1 cellular context compared by ENCODE assay signal in the genomic region with DNA sequence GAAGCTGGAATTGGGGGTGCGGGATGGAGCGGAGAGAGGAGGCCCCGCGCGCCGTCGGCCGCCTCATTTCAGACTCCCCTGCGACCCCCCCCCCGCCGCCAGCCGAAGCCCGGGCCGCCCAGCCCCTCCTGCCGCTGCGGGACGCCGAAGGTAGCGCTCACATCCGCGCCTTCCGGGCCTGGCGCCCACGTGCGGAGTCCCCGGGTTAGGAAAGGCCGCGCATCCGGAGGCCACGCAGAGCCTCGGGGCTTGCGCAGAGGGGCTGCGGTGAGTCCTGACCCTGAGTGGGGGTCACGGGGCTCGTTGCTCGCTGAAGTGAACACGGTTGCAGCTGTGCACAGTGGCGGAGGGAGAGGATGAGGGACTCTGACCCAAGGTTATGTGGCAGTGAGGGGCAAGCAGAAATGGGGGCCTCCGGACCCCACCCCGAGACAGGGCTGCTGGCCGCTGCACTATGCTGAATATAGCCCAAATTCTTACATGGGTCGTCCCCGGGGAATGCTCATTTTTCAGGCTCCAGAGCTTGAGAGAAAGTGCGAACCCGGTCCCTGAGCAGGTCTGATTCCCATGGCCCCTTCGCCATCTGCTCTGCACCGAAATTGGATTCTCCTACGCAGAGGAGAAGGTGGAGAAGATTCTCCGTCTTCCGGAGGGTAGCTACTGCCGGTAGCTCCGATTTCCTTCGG.
TF ChIP-seq lines count a peak whose summit lies in the region.

No MANE protein-coding gene starts in this region.

TF ChIP-seq in K562, 482 proteins besides CTCF, POLR2A, EP300 and RAD21 (continued from another document and continues in another):
- no peak for TF ChIP-seq ZNF277 (CRISPR knock-in tag; IDR thresholded peaks at IDR 0.05; ENCODE audit: borderline replicate concordance)
- no peak for TF ChIP-seq TAF1 (IDR thresholded peaks at IDR 0.05; ENCODE audit: control insufficient read depth, extremely low read depth, insufficient read depth, low read length, severe bottlenecking)
- TF ChIP-seq, protein P1, sequence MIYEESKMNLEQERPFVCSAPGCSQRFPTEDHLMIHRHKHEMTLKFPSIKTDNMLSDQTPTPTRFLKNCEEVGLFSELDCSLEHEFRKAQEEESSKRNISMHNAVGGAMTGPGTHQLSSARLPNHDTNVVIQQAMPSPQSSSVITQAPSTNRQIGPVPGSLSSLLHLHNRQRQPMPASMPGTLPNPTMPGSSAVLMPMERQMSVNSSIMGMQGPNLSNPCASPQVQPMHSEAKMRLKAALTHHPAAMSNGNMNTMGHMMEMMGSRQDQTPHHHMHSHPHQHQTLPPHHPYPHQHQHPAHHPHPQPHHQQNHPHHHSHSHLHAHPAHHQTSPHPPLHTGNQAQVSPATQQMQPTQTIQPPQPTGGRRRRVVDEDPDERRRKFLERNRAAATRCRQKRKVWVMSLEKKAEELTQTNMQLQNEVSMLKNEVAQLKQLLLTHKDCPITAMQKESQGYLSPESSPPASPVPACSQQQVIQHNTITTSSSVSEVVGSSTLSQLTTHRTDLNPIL (CRISPR knock-in tag; IDR thresholded peaks at IDR 0.05), result no peak
- no peak for TF ChIP-seq IRF9 (tag; IDR thresholded peaks at IDR 0.05)
- TF ChIP-seq, protein P2, sequence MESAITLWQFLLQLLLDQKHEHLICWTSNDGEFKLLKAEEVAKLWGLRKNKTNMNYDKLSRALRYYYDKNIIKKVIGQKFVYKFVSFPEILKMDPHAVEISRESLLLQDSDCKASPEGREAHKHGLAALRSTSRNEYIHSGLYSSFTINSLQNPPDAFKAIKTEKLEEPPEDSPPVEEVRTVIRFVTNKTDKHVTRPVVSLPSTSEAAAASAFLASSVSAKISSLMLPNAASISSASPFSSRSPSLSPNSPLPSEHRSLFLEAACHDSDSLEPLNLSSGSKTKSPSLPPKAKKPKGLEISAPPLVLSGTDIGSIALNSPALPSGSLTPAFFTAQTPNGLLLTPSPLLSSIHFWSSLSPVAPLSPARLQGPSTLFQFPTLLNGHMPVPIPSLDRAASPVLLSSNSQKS (CRISPR knock-in tag; IDR thresholded peaks at IDR 0.05), result no peak
- no peak for TF ChIP-seq ZNF324 (CRISPR knock-in tag; IDR thresholded peaks at IDR 0.05)
- TF ChIP-seq E2F1 (CRISPR knock-in tag; IDR thresholded peaks at IDR 0.05), result no peak; the same call in 1 of the 2 replicates
- TF ChIP-seq JUND (IDR thresholded peaks at IDR 0.05; ENCODE audit: borderline replicate concordance, low read depth, low read length), result no peak
- TF ChIP-seq JUND (tag; IDR thresholded peaks at IDR 0.05; ENCODE audit: borderline replicate concordance, low read depth, low read length), result no peak
- TF ChIP-seq PREB (CRISPR knock-in tag; IDR thresholded peaks at IDR 0.05), result no peak
- TF ChIP-seq, protein P3, sequence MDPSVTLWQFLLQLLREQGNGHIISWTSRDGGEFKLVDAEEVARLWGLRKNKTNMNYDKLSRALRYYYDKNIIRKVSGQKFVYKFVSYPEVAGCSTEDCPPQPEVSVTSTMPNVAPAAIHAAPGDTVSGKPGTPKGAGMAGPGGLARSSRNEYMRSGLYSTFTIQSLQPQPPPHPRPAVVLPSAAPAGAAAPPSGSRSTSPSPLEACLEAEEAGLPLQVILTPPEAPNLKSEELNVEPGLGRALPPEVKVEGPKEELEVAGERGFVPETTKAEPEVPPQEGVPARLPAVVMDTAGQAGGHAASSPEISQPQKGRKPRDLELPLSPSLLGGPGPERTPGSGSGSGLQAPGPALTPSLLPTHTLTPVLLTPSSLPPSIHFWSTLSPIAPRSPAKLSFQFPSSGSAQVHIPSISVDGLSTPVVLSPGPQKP (CRISPR knock-in tag; IDR thresholded peaks at IDR 0.05), result no peak
- no peak for TF ChIP-seq NCOA4 (IDR thresholded peaks at IDR 0.05; ENCODE audit: partially characterized antibody)
- no peak for TF ChIP-seq ZBTB17 (CRISPR knock-in tag; IDR thresholded peaks at IDR 0.05)
- TF ChIP-seq GABPA (tag; conservative IDR thresholded peaks at IDR 0.05; ENCODE audit: low read depth), result peak; percentile 66; the same call in 1 of the 2 replicates
- TF ChIP-seq ZNF75A (CRISPR knock-in tag; IDR thresholded peaks at IDR 0.05), result no peak
- TF ChIP-seq, protein P4, sequence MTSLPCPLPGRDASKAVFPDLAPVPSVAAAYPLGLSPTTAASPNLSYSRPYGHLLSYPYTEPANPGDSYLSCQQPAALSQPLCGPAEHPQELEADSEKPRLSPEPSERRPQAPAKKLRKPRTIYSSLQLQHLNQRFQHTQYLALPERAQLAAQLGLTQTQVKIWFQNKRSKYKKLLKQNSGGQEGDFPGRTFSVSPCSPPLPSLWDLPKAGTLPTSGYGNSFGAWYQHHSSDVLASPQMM (CRISPR knock-in tag; IDR thresholded peaks at IDR 0.05), result no peak
- no peak for TF ChIP-seq ZNF76 (CRISPR knock-in tag; IDR thresholded peaks at IDR 0.05; ENCODE audit: borderline replicate concordance)
- TF ChIP-seq RBM22 (IDR thresholded peaks at IDR 0.05; ENCODE audit: low read depth, low read length, poor library complexity, severe bottlenecking), result no peak
- TF ChIP-seq EWSR1 (IDR thresholded peaks at IDR 0.05; ENCODE audit: borderline replicate concordance, low read depth, partially characterized antibody), result no peak
- TF ChIP-seq NR1H2 (CRISPR knock-in tag; IDR thresholded peaks at IDR 0.05), result no peak
- 0 out of 2 replicates have a peak, but pooled peaks have one; percentile 41 for TF ChIP-seq KLF6 (CRISPR knock-in tag; IDR thresholded peaks at IDR 0.05; ENCODE audit: borderline replicate concordance)
- no peak for TF ChIP-seq REST (CRISPR knock-in tag; IDR thresholded peaks at IDR 0.05; ENCODE audit: low read depth)
- no peak for TF ChIP-seq ZNF316 (IDR thresholded peaks at IDR 0.05)
- TF ChIP-seq U2AF1 (optimal IDR thresholded peaks at IDR 0.05; ENCODE audit: low read depth, low read length), result no peak
- no peak for TF ChIP-seq ZZZ3 (IDR thresholded peaks at IDR 0.05)
- no peak for TF ChIP-seq THAP7 (CRISPR knock-in tag; IDR thresholded peaks at IDR 0.05)
- TF ChIP-seq HLTF (IDR thresholded peaks at IDR 0.05), result no peak
- TF ChIP-seq SIN3B (IDR thresholded peaks at IDR 0.05; ENCODE audit: low read depth), result no peak
- TF ChIP-seq ZNF561 (CRISPR knock-in tag; conservative IDR thresholded peaks at IDR 0.05), result no peak
- no peak for TF ChIP-seq MCM3 (IDR thresholded peaks at IDR 0.05)
- no peak for TF ChIP-seq NFYB (IDR thresholded peaks at IDR 0.05; ENCODE audit: extremely low read depth, insufficient read length)
- TF ChIP-seq TFAM (CRISPR knock-in tag; conservative IDR thresholded peaks at IDR 0.05), result no peak
- peak; percentile 71 for TF ChIP-seq GABPB1 (CRISPR knock-in tag; IDR thresholded peaks at IDR 0.05)
- TF ChIP-seq, protein P5, sequence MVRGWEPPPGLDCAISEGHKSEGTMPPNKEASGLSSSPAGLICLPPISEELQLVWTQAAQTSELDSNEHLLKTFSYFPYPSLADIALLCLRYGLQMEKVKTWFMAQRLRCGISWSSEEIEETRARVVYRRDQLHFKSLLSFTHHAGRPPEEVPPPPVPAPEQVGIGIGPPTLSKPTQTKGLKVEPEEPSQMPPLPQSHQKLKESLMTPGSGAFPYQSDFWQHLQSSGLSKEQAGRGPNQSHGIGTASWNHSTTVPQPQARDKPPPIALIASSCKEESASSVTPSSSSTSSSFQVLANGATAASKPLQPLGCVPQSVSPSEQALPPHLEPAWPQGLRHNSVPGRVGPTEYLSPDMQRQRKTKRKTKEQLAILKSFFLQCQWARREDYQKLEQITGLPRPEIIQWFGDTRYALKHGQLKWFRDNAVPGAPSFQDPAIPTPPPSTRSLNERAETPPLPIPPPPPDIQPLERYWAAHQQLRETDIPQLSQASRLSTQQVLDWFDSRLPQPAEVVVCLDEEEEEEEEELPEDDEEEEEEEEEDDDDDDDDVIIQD (CRISPR knock-in tag; IDR thresholded peaks at IDR 0.05), result no peak
- no peak for TF ChIP-seq NFATC3 (IDR thresholded peaks at IDR 0.05)
- no peak for TF ChIP-seq ZNF695 (CRISPR knock-in tag; IDR thresholded peaks at IDR 0.05)
- TF ChIP-seq CBX3 (IDR thresholded peaks at IDR 0.05; ENCODE audit: borderline replicate concordance in 1 of 2, low read length in 2 of 2), result peak in 1 of 2 experiments; percentile 23; a peak in 1 of 3 replicates
- TF ChIP-seq, protein P6, sequence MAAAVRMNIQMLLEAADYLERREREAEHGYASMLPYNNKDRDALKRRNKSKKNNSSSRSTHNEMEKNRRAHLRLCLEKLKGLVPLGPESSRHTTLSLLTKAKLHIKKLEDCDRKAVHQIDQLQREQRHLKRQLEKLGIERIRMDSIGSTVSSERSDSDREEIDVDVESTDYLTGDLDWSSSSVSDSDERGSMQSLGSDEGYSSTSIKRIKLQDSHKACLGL (CRISPR knock-in tag; IDR thresholded peaks at IDR 0.05; ENCODE audit: borderline replicate concordance, poor library complexity, severe bottlenecking), result peak; percentile 45
- no peak for TF ChIP-seq DIDO1 (tag; IDR thresholded peaks at IDR 0.05; ENCODE audit: low read depth)
- no peak for TF ChIP-seq CBX2 (IDR thresholded peaks at IDR 0.05; ENCODE audit: insufficient read depth, low read length, poor library complexity, severe bottlenecking)
- TF ChIP-seq ZNF232 (CRISPR knock-in tag; IDR thresholded peaks at IDR 0.05), result peak; percentile 94
- TF ChIP-seq, protein P7, sequence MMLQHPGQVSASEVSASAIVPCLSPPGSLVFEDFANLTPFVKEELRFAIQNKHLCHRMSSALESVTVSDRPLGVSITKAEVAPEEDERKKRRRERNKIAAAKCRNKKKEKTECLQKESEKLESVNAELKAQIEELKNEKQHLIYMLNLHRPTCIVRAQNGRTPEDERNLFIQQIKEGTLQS (IDR thresholded peaks at IDR 0.05), result no peak
- TF ChIP-seq, protein P7 (CRISPR knock-in tag; conservative IDR thresholded peaks at IDR 0.05), result no peak
- no peak for TF ChIP-seq SAFB2 (IDR thresholded peaks at IDR 0.05; ENCODE audit: borderline replicate concordance, low read depth, low read length, severe bottlenecking)
- TF ChIP-seq NCOR1 (IDR thresholded peaks at IDR 0.05), result no peak
- peak; percentile 68 for TF ChIP-seq ELF2 (CRISPR knock-in tag; IDR thresholded peaks at IDR 0.05)
